9 cellular contexts compared by ENCODE assay signal in the genomic region with DNA sequence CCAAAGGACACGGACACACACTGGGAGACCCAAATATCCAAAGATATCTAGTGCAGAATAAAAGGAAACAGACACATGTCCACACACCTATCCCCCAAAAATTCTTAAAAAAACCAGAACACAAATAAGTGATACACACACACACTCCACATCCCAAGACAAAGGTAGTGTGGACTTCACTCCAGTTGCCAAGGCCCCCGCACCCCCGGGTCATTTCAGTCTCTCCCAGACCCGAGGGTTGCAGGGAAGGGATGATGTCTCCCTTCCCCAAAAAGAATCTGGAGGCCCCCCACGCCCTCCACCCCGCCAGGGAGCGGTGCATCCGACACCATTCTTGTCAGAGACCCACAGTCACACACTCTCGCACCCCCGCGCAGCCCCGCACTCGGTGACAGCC. TPM values are rescaled to one million over a fixed set of nuclear protein-coding genes. Genes with fewer than 3 reads are reported as not detected.
DNase-seq lines count a peak whose midpoint lies in the region; ATAC-seq, FAIRE-seq and TF ChIP-seq lines count a peak whose summit lies in the region.
"Had no signal": no experiment of that assay in that cellular context is flagged by ENCODE, and none has a peak within 500 bp of the region (broad histone marks: within the 10 kb centered on the region; RNA-seq: fewer than 3 reads in every experiment).

No MANE protein-coding gene starts in this region.

- no peaks in the 10 kb centered on the region for H3K9me3 ChIP-seq in small intestine (ENCODE audit: control insufficient read depth, low read depth)

- ATAC-seq in HG02885 (IDR thresholded peaks at IDR 0.05; ENCODE audit: poor library complexity, unreplicated experiment): no peak
- ATAC-seq in HG03520 (IDR thresholded peaks at IDR 0.05; ENCODE audit: unreplicated experiment): no peak

- peaks cover 0 to 31% of the 10 kb centered on the region in 2 donors for H3K27me3 ChIP-seq in small intestine (ENCODE audit: control insufficient read depth in 2 of 2, insufficient read depth in 2 of 2, low read length in 2 of 2)

- H3K27me3 Mint-ChIP-seq in activated CD4-positive, alpha-beta T cell treated with anti-CD3 and anti-CD28 coated beads, Interleukin-2, amount 10 ng/mL, durations not matched to agents 24 days and 14 days: peaks cover 57% of the 10 kb centered on the region

- H3K4me3 Mint-ChIP-seq in activated CD4-positive, alpha-beta T cell treated with anti-CD3 and anti-CD28 coated beads, Interleukin-2, amount 10 ng/mL, durations not matched to agents 24 days and 14 days: peak overlapping the region; percentile 41

- H3K4me1 ChIP-seq in small intestine (ENCODE audit: control insufficient read depth in 2 of 2, insufficient read depth in 1 of 2, low read depth in 1 of 2, low read length in 1 of 2): peaks cover 0 to 3% of the 10 kb centered on the region in 2 donors

- H3K4me3 ChIP-seq in WI38 (ENCODE audit: low read depth, low read length) (peak overlapping the region; percentile 67), foreskin fibroblast (ENCODE audit: low read depth in 1 of 2, low read length in 2 of 2) (peak overlapping the region; percentile 52 to 62), small intestine (ENCODE audit: low read depth in 1 of 2, low read length in 2 of 2) (peak overlapping the region in 1 of 2 donors; percentile 33)

- TF ChIP-seq CTCF in WI38 (IDR thresholded peaks at IDR 0.05; ENCODE audit: low read depth, low read length): no peak
- TF ChIP-seq CTCF in foreskin fibroblast (IDR thresholded peaks at IDR 0.05; ENCODE audit: low read depth, low read length): no peak

- H3K36me3 ChIP-seq in small intestine (ENCODE audit: control insufficient read depth in 2 of 2, insufficient read depth in 2 of 2, low read length in 2 of 2): no peaks in the 10 kb centered on the region

- intact Hi-C loops in activated CD4-positive, alpha-beta T cell treated with anti-CD3 and anti-CD28 coated beads, Interleukin-2, amount 10 ng/mL, durations not matched to agents 24 days and 14 days (cut with micrococcal nuclease): loop anchor here (2.0 to 10.0 kb wide), 2 partner anchors 79 to 317 kb away; partner anchors contain the start of genes SIPA1L3 and WDR87

- H3K9me3 Mint-ChIP-seq in activated CD4-positive, alpha-beta T cell treated with anti-CD3 and anti-CD28 coated beads, Interleukin-2, amount 10 ng/mL, durations not matched to agents 24 days and 14 days: no peaks in the 10 kb centered on the region

- WGBS in small intestine, 3 donors: 6 to 11% (median 8%) methylated on average over 10 to 13 of the region's 13 CpGs

- H3K27ac ChIP-seq in substantia nigra (ENCODE audit: low read depth, low read length, poor library complexity, severe bottlenecking): peak overlapping the region; percentile 3
- no peak overlapping the region for H3K27ac ChIP-seq in small intestine (ENCODE audit: low read depth in 1 of 2, low read length in 1 of 2)

- H3K27ac Mint-ChIP-seq in activated CD4-positive, alpha-beta T cell treated with anti-CD3 and anti-CD28 coated beads, Interleukin-2, amount 10 ng/mL, durations not matched to agents 24 days and 14 days: no peak overlapping the region

- no peak for FAIRE-seq in small intestine (lab: Jason Lieb, UNC)

- H3K4me1 Mint-ChIP-seq in activated CD4-positive, alpha-beta T cell treated with anti-CD3 and anti-CD28 coated beads, Interleukin-2, amount 10 ng/mL, durations not matched to agents 24 days and 14 days: peaks cover 24% of the 10 kb centered on the region

- H3K36me3 Mint-ChIP-seq in activated CD4-positive, alpha-beta T cell treated with anti-CD3 and anti-CD28 coated beads, Interleukin-2, amount 10 ng/mL, durations not matched to agents 24 days and 14 days (ENCODE audit: low read depth): no peaks in the 10 kb centered on the region

- no peak for DNase-seq in activated CD4-positive, alpha-beta T cell treated with anti-CD3 and anti-CD28 coated beads, Interleukin-2, amount 10 ng/mL, durations not matched to agents 24 days and 14 days
- DNase-seq in activated CD4-positive, alpha-beta T cell treated with anti-CD3 and anti-CD28 coated beads for 1 hour: no peak
- no peak for DNase-seq in foreskin fibroblast
- no peak for DNase-seq in substantia nigra (lab: John Stamatoyannopoulos, UW)
- DNase-seq in small intestine: no peak
- DNase-seq: NCI-H2081 treated with DMSO at 0.1 percent for 48 hours had no signal

RNA-seq across cellular contexts. Expression of gene DPF1, which starts 0.4 kb away (rescaled TPM):
- total RNA-seq in activated CD4-positive, alpha-beta T cell treated with anti-CD3 and anti-CD28 coated beads, Interleukin-2, amount 10 ng/mL, durations not matched to agents 24 days and 14 days: 1.8 and 2.0 TPM in 2 replicates
- under 1 TPM in 1 of 3 donors, not detected in 2; 0.39 TPM for polyA plus RNA-seq in small intestine

RNA-seq across cellular contexts. Expression of gene PPP1R14A, which starts 32.6 kb away (rescaled TPM):
- total RNA-seq in activated CD4-positive, alpha-beta T cell treated with anti-CD3 and anti-CD28 coated beads, Interleukin-2, amount 10 ng/mL, durations not matched to agents 24 days and 14 days: 60.3 and 61.1 TPM in 2 replicates
- polyA plus RNA-seq in small intestine: 10 to 100 TPM in 2 of 3 donors, 1 to 10 TPM in 1; 8.7 to 31.8 (median 15.4) TPM

RNA-seq across cellular contexts. Expression of gene SPINT2, which starts 40.8 kb away (rescaled TPM):
- 69.6 and 70.7 TPM in 2 replicates for total RNA-seq in activated CD4-positive, alpha-beta T cell treated with anti-CD3 and anti-CD28 coated beads, Interleukin-2, amount 10 ng/mL, durations not matched to agents 24 days and 14 days
- polyA plus RNA-seq in small intestine: 100 to 1,000 TPM; 263 to 434 (median 414) TPM
